Comparison of ENCODE assay signal across 25 cellular contexts in the genomic region with DNA sequence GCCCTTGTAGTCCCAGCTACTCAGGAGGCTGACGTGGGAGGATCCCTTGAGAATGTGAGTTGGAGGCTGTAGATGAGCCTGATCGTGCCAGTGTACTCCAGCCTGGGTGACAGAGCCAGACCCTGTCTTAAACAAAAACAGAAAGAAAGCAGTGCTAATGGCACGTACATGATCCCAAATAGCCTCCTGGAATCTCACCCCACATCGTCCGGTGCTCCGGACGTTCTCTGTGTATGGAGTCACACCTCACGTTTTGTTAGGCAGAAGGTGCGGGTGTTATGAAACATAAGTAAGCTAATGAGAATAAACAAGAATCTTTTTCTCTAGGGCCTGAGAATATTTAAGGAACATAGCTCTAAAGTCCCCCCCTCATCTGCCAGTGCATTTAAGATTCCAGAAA. TPM values are rescaled to one million over a fixed set of nuclear protein-coding genes. Genes with fewer than 3 reads are reported as not detected.
DNase-seq lines count a peak whose midpoint lies in the region; ATAC-seq, FAIRE-seq and TF ChIP-seq lines count a peak whose summit lies in the region.
"Had no signal": no experiment of that assay in that cellular context is flagged by ENCODE, and none has a peak within 500 bp of the region (broad histone marks: within the 10 kb centered on the region; RNA-seq: fewer than 3 reads in every experiment).

No MANE protein-coding gene starts in this region.

- TF ChIP-seq EP300 in HepG2 (IDR thresholded peaks at IDR 0.05; ENCODE audit: low read depth in 2 of 2, low read length in 2 of 2) (no peak), HepG2 (CRISPR knock-in tag; IDR thresholded peaks at IDR 0.05; ENCODE audit: borderline replicate concordance) (no peak)

- H3K27ac ChIP-seq in AG04450 (ENCODE audit: low read depth, low read length) (peak overlapping the region; percentile 73), SJCRH30 (peak overlapping the region; percentile 19; the same call in 1 of the 2 replicates), lower lobe of right lung (no peak overlapping the region), gastrocnemius medialis (peak overlapping the region in 3 of 4 donors; percentile 11 to 63 (median 31)), HepG2 (ENCODE audit: extremely low read length, insufficient read depth, low read length) (no peak overlapping the region), tibial artery (peak overlapping the region in 1 of 2 donors; percentile 48)

- DNase-seq in AG04450 (ENCODE audit: low read depth, low spot score) = no peak
- no peak for DNase-seq in SJCRH30
- DNase-seq in lower lobe of right lung = no peak
- DNase-seq in gastrocnemius medialis = no peak
- DNase-seq in HepG2 (ENCODE audit: low spot score) = no peak
- DNase-seq in tibial artery = no peak
- no peak for DNase-seq in NAMALWA (ENCODE audit: low spot score)
- DNase-seq: activated CD4-positive, CD25-positive, alpha-beta regulatory T cell; activated CD8-positive, alpha-beta T cell treated with anti-CD3 and anti-CD28 coated beads for 36 hours; activated naive CD4-positive, alpha-beta T cell treated with anti-CD3 and anti-CD28 coated beads, Interleukin-2, amount 50 U/mL, for 16 hours; activated T-cell treated with anti-CD3 and anti-CD28 coated beads, Interleukin-2, amount 50 U/mL, for 4 hours; CD4-positive, alpha-beta memory T cell; DMS53; islet precursor cell; mesendoderm; MG63; NCI-H1694; NCI-H345; nephron progenitor cell; stimulated activated naive CD4-positive, alpha-beta T cell treated with Interleukin-2 at 50 U/mL for 16 hours; T-helper 9 cell had no signal

- WGBS in HepG2 (ENCODE audit: low lambda C conversion rate) = 68% methylated on average over 9 of the region's 9 CpGs

- TF ChIP-seq POLR2A in gastrocnemius medialis (IDR thresholded peaks at IDR 0.05) (no peak), HepG2 (IDR thresholded peaks at IDR 0.05; ENCODE audit: insufficient read depth in 1 of 2, low read depth in 2 of 2, low read length in 2 of 2) (no peak)

- H3K27me3 ChIP-seq in AG04450 (ENCODE audit: control insufficient read depth, insufficient read depth, low read length) (no peaks in the 10 kb centered on the region), SJCRH30 (no peaks in the 10 kb centered on the region), lower lobe of right lung (ENCODE audit: low read depth) (no peaks in the 10 kb centered on the region), gastrocnemius medialis (no peaks in the 10 kb centered on the region), HepG2 (ENCODE audit: control insufficient read depth in 1 of 2, insufficient read depth in 2 of 2, low read length in 2 of 2) (no peaks in the 10 kb centered on the region), tibial artery (no peaks in the 10 kb centered on the region)
- H3K27me3 ChIP-seq: MG63 had no signal

- H3K4me3 ChIP-seq in AG04450 (ENCODE audit: low read depth, low read length) (peak overlapping the region; percentile 32), SJCRH30 (peak overlapping the region; percentile 51), lower lobe of right lung (peak overlapping the region; percentile 19), gastrocnemius medialis (peak overlapping the region in 3 of 4 donors; percentile 0 to 45 (median 5)), HepG2 (replicated peaks in 1 of 3; ENCODE audit: insufficient read depth in 1 of 3, low read depth in 2 of 3, low read length in 3 of 3) (no peak overlapping the region), tibial artery (no peak overlapping the region)
- H3K4me3 ChIP-seq: MG63 had no signal

- no peaks in the 10 kb centered on the region for H3K79me2 ChIP-seq in HepG2 (ENCODE audit: insufficient read depth, low read length)

- no peak for FAIRE-seq in HepG2 (lab: Jason Lieb, UNC)
- FAIRE-seq: GM12891 had no signal

- H3K4me1 ChIP-seq in SJCRH30 (peaks cover 7% of the 10 kb centered on the region; the same call in 1 of the 2 replicates), lower lobe of right lung (no peaks in the 10 kb centered on the region), gastrocnemius medialis (peaks cover 22 to 26% of the 10 kb centered on the region in 2 donors), HepG2 (ENCODE audit: insufficient read depth, low read length) (peaks cover 43% of the 10 kb centered on the region), tibial artery (peaks cover 0 to 40% (median 25%) of the 10 kb centered on the region in 4 donors)

- no peak for TF ChIP-seq CTCF in AG04450 (IDR thresholded peaks at IDR 0.05; ENCODE audit: low read depth, low read length)
- TF ChIP-seq CTCF in lower lobe of right lung (IDR thresholded peaks at IDR 0.05) = no peak
- TF ChIP-seq CTCF in gastrocnemius medialis (IDR thresholded peaks at IDR 0.05 in 4 of 5, conservative IDR thresholded peaks at IDR 0.05 in 1 of 5) = no peak
- no peak for TF ChIP-seq CTCF in HepG2 (CRISPR knock-in tag; IDR thresholded peaks at IDR 0.05)
- TF ChIP-seq CTCF in tibial artery (IDR thresholded peaks at IDR 0.05) = no peak

- H3K9ac ChIP-seq in HepG2 (ENCODE audit: insufficient read depth, low read depth, low read length) = no peak overlapping the region

- no peaks in the 10 kb centered on the region for H4K20me1 ChIP-seq in HepG2 (ENCODE audit: insufficient read depth, low read length)

- CTCF ChIA-PET in AG04450 (lab: Charles Lee) (interaction anchor here (1.6 kb wide), 1 partner anchor 28 kb away, joined by 9 read pairs; no protein-coding TSS in a partner anchor), HepG2 (lab: Yijun Ruan, JAX; ENCODE audit: low intra/inter-chr PET ratio, low total read pairs) (no interaction called here)

- H3K9me3 ChIP-seq in AG04450 (ENCODE audit: control insufficient read depth, insufficient read depth, low read length) = no peaks in the 10 kb centered on the region
- H3K9me3 ChIP-seq in SJCRH30 (replicated peaks) = no peaks in the 10 kb centered on the region
- H3K9me3 ChIP-seq in lower lobe of right lung = no peaks in the 10 kb centered on the region
- no peaks in the 10 kb centered on the region for H3K9me3 ChIP-seq in gastrocnemius medialis
- no peaks in the 10 kb centered on the region for H3K9me3 ChIP-seq in HepG2 (ENCODE audit: low read length)
- H3K9me3 ChIP-seq in tibial artery = no peaks in the 10 kb centered on the region
- H3K9me3 ChIP-seq: MG63 had no signal

- POLR2A ChIA-PET in AG04450 (lab: Yijun Ruan, JAX) = no interaction called here
- POLR2A ChIA-PET in HepG2 (lab: Yijun Ruan, JAX) = no interaction called here

- TF ChIP-seq RAD21 in HepG2 (CRISPR knock-in tag; IDR thresholded peaks at IDR 0.05) = no peak

- H3K36me3 ChIP-seq in SJCRH30 = no peaks in the 10 kb centered on the region
- no peaks in the 10 kb centered on the region for H3K36me3 ChIP-seq in lower lobe of right lung
- H3K36me3 ChIP-seq in gastrocnemius medialis = no peaks in the 10 kb centered on the region
- no peaks in the 10 kb centered on the region for H3K36me3 ChIP-seq in HepG2 (replicated peaks in 1 of 2; ENCODE audit: control insufficient read depth in 1 of 2, insufficient read depth in 2 of 2, low read length in 2 of 2)
- H3K36me3 ChIP-seq in tibial artery = no peaks in the 10 kb centered on the region
- H3K36me3 ChIP-seq: MG63 had no signal

- ATAC-seq in lower lobe of right lung = no peak
- ATAC-seq in gastrocnemius medialis = peak in 1 of 2 donors; percentile 9
- no peak for ATAC-seq in HG02759 (IDR thresholded peaks at IDR 0.05; ENCODE audit: unreplicated experiment)
- ATAC-seq in HepG2 = no peak
- ATAC-seq: activated CD8-positive, alpha-beta T cell treated with anti-CD3 and anti-CD28 coated beads for 36 hours; activated T-cell treated with anti-CD3 and anti-CD28 coated beads, Interleukin-2, amount 50 U/mL, for 4 hours; Panc1; SK-N-SH treated with all-trans-retinoic acid at 6 μM for 48 hours had no signal

- no peak overlapping the region for H2AFZ ChIP-seq in HepG2 (ENCODE audit: low read length)

- in situ Hi-C loops in gastrocnemius medialis (cut with MboI; ENCODE audit: low sequenced_read_pairs in 4 of 4) = no loop called here
- in situ Hi-C loops in HepG2 (cut with HindIII; ENCODE audit: extremely low pct_ligation_motif_present, low pct_unique_long_range_greater_than_20kb) = no loop called here

- intact Hi-C loops in lower lobe of right lung (cut with DNase I) = no loop called here
- intact Hi-C loops in gastrocnemius medialis (cut with DNase I; ENCODE audit: low total_unique reads) = no loop called here
- intact Hi-C loops in HepG2 (cut with micrococcal nuclease; ENCODE audit: unreplicated experiment) = no loop called here
- intact Hi-C loops in tibial artery (cut with DNase I; ENCODE audit: low total_unique reads) = no loop called here

- no TSS peak for BruUV-seq in HepG2 (replicated peaks; lab: Mats Ljungman, UMichigan)

- no peak overlapping the region for H3K4me2 ChIP-seq in HepG2 (ENCODE audit: low read depth, low read length)

RNA-seq across cellular contexts. Expression of gene MICAL3, which starts 23.7 kb away (rescaled TPM):
- polyA plus RNA-seq in AG04450 (2011; rRNA removed) (17.8 and 18.5 TPM in 2 replicates), HepG2 (2011; rRNA removed) (5.3 and 5.6 TPM in 2 replicates)
- 29.1 and 40.9 TPM in 2 replicates for polyA minus RNA-seq in AG04450 (2011; rRNA and poly(A)+ RNA removed)
- total RNA-seq in SJCRH30 (2014; rRNA removed; shearing (Covaris generic)) = 21.9 and 26.1 TPM in 2 replicates
- total RNA-seq in lower lobe of right lung (23.5 TPM), gastrocnemius medialis (1 to 10 TPM; 6.0 to 9.8 (median 8.1) TPM), HepG2 (2016; rRNA removed; fragmentation: Illumina TruSeq; extraction: Trizol) (9.5 and 12.5 TPM in 2 replicates)
- total RNA-seq in HepG2 (2016; cell fraction: cytosol; rRNA removed; fragmentation: Illumina TruSeq; extraction: Trizol; ENCODE audit: low read depth) = 2.6 and 2.9 TPM in 2 replicates
- 8.6 and 11.9 TPM in 2 replicates for total RNA-seq in HepG2 (2016; cell fraction: insoluble cytoplasmic fraction; rRNA removed; fragmentation: Illumina TruSeq; extraction: Trizol)
- total RNA-seq in HepG2 (2016; cell fraction: membrane; rRNA removed; fragmentation: Illumina TruSeq; extraction: Trizol) = 4.2 and 6.1 TPM in 2 replicates
- total RNA-seq in HepG2 (2016; cell fraction: nucleus; rRNA removed; fragmentation: Illumina TruSeq; extraction: Trizol) = 31.3 and 35.0 TPM in 2 replicates
- polyA plus RNA-seq in HepG2 (2011; cell fraction: cytosol; rRNA removed) = 2.5 and 3.1 TPM in 2 replicates
- polyA plus RNA-seq in HepG2 (2011; cell fraction: nucleus; rRNA removed) = 32.9 and 43.0 TPM in 2 replicates
- 9.2 and 10.8 TPM in 2 replicates for polyA plus RNA-seq in HepG2 (2012)
- polyA plus RNA-seq in HepG2 (2016; cell fraction: cytosol; fragmentation: Illumina TruSeq; extraction: Trizol; ENCODE audit: low read depth) = 0.59 and 1.1 TPM in 2 replicates
- 3.5 and 3.6 TPM in 2 replicates for polyA plus RNA-seq in HepG2 (2016; cell fraction: insoluble cytoplasmic fraction; fragmentation: Illumina TruSeq; extraction: Trizol; ENCODE audit: low read depth)
- 0.53 and 1.1 TPM in 2 replicates for polyA plus RNA-seq in HepG2 (2016; cell fraction: membrane; fragmentation: Illumina TruSeq; extraction: Trizol; ENCODE audit: low read depth)
- 34.4 and 36.4 TPM in 2 replicates for polyA plus RNA-seq in HepG2 (2016; cell fraction: nucleus; fragmentation: Illumina TruSeq; extraction: Trizol; ENCODE audit: insufficient read depth, low read depth)
- 12.7 and 28.5 TPM in 2 replicates for polyA minus RNA-seq in HepG2 (2011; rRNA and poly(A)+ RNA removed; ENCODE audit: low replicate concordance)
- 3.7 and 4.4 TPM in 2 replicates for polyA minus RNA-seq in HepG2 (2011; cell fraction: cytosol; rRNA and poly(A)+ RNA removed)
- polyA minus RNA-seq in HepG2 (2011; cell fraction: nucleus; rRNA and poly(A)+ RNA removed) = 28.5 and 33.0 TPM in 2 replicates

RNA-seq across cellular contexts. Expression of gene PEX26, which starts 29.7 kb away (rescaled TPM):
- polyA plus RNA-seq in AG04450 (2011; rRNA removed) (20.8 and 24.8 TPM in 2 replicates), HepG2 (2011; rRNA removed) (10.6 and 15.4 TPM in 2 replicates)
- polyA minus RNA-seq in AG04450 (2011; rRNA and poly(A)+ RNA removed) = 27.3 and 35.8 TPM in 2 replicates
- 14.4 and 16.4 TPM in 2 replicates for total RNA-seq in SJCRH30 (2014; rRNA removed; shearing (Covaris generic))
- total RNA-seq in lower lobe of right lung (31.5 TPM), gastrocnemius medialis (10 to 100 TPM; 16.4 to 24.7 (median 16.8) TPM), HepG2 (2016; rRNA removed; fragmentation: Illumina TruSeq; extraction: Trizol) (25.1 and 30.6 TPM in 2 replicates)
- 3.6 and 6.1 TPM in 2 replicates for total RNA-seq in HepG2 (2016; cell fraction: cytosol; rRNA removed; fragmentation: Illumina TruSeq; extraction: Trizol; ENCODE audit: low read depth)
- total RNA-seq in HepG2 (2016; cell fraction: insoluble cytoplasmic fraction; rRNA removed; fragmentation: Illumina TruSeq; extraction: Trizol) = 26.6 and 27.5 TPM in 2 replicates
- 23.5 and 27.1 TPM in 2 replicates for total RNA-seq in HepG2 (2016; cell fraction: membrane; rRNA removed; fragmentation: Illumina TruSeq; extraction: Trizol)
- 13.8 and 17.8 TPM in 2 replicates for total RNA-seq in HepG2 (2016; cell fraction: nucleus; rRNA removed; fragmentation: Illumina TruSeq; extraction: Trizol)
- 12.4 and 12.5 TPM in 2 replicates for polyA plus RNA-seq in HepG2 (2011; cell fraction: cytosol; rRNA removed)
- polyA plus RNA-seq in HepG2 (2011; cell fraction: nucleus; rRNA removed) = 13.5 and 14.8 TPM in 2 replicates
- polyA plus RNA-seq in HepG2 (2012) = 13.4 and 14.4 TPM in 2 replicates
- polyA plus RNA-seq in HepG2 (2016; cell fraction: cytosol; fragmentation: Illumina TruSeq; extraction: Trizol; ENCODE audit: low read depth) = 4.6 and 6.3 TPM in 2 replicates
- 25.9 and 26.3 TPM in 2 replicates for polyA plus RNA-seq in HepG2 (2016; cell fraction: insoluble cytoplasmic fraction; fragmentation: Illumina TruSeq; extraction: Trizol; ENCODE audit: low read depth)
- polyA plus RNA-seq in HepG2 (2016; cell fraction: membrane; fragmentation: Illumina TruSeq; extraction: Trizol; ENCODE audit: low read depth) = 15.8 and 17.3 TPM in 2 replicates
- 17.9 and 18.6 TPM in 2 replicates for polyA plus RNA-seq in HepG2 (2016; cell fraction: nucleus; fragmentation: Illumina TruSeq; extraction: Trizol; ENCODE audit: insufficient read depth, low read depth)
- polyA minus RNA-seq in HepG2 (2011; rRNA and poly(A)+ RNA removed; ENCODE audit: low replicate concordance) = 35.9 and 42.8 TPM in 2 replicates
- 9.6 and 11.4 TPM in 2 replicates for polyA minus RNA-seq in HepG2 (2011; cell fraction: cytosol; rRNA and poly(A)+ RNA removed)
- polyA minus RNA-seq in HepG2 (2011; cell fraction: nucleus; rRNA and poly(A)+ RNA removed) = 11.6 and 14.2 TPM in 2 replicates

Comparison
In these comparisons a context has a peak if more than half of its experiments do, and no peak if none do; other contexts are left out.
1. H3K27ac ChIP-seq: peak in AG04450 (single experiment), SJCRH30 (single experiment) and gastrocnemius medialis (3 of 4); none in lower lobe of right lung (single experiment) and HepG2 (single experiment).
2. H3K4me3 ChIP-seq: peak in AG04450 (single experiment), SJCRH30 (single experiment), lower lobe of right lung (single experiment) and gastrocnemius medialis (3 of 4); none in HepG2 (0 of 3) and tibial artery (0 of 2).